ENCODE assay signal across 32 cellular contexts in genomic region chr14:95692109-95692508, GRCh38. TPM values are rescaled to one million over a fixed set of nuclear protein-coding genes. Genes with fewer than 3 reads are reported as not detected.
"Had no signal": no experiment of that assay in that cellular context is flagged by ENCODE, and none has a peak within 500 bp of the region (broad histone marks: within the 10 kb centered on the region; RNA-seq: fewer than 3 reads in every experiment).

No MANE protein-coding gene starts in this region.

- H3K27ac Mint-ChIP-seq: activated CD8-positive, alpha-beta T cell treated with anti-CD3 and anti-CD28 coated beads for 36 hours; activated naive CD8-positive, alpha-beta T cell; activated T-helper 17 cell treated with anti-CD3 and anti-CD28 coated beads, Interleukin-2, amount 50 U/mL, for 72 hours; dendritic cell treated with granulocyte-macrophage colony-stimulating factor and Interleukin-4, amounts not matched to agents 40 ng/mL and 50 ng/mL, for 4 days; T-helper 17 cell had no signal

- H3K36me3 ChIP-seq: brain microvascular endothelial cell, cardiac muscle cell, esophagus muscularis mucosa, gastrocnemius medialis, heart left ventricle had no signal

- DNase-seq: activated CD4-positive, alpha-beta T cell treated with anti-CD3 and anti-CD28 coated beads for 48 hours; activated CD4-positive, alpha-beta T cell treated with anti-CD3 and anti-CD28 coated beads, Interleukin-2, amount 50 U/mL, for 1 hour; activated CD4-positive, alpha-beta T cell treated with anti-CD3 and anti-CD28 coated beads, Interleukin-2, amount 50 U/mL, for 48 hours; activated CD8-positive, alpha-beta T cell treated with anti-CD3 and anti-CD28 coated beads for 36 hours; activated effector memory CD4-positive, alpha-beta T cell treated with Interleukin-2 at 50 U/mL for 16 hours; activated gamma-delta T cell treated with Interleukin-2 at 50 U/mL for 16 hours; activated naive CD4-positive, alpha-beta T cell treated with anti-CD3 and anti-CD28 coated beads, Interleukin-2, amount 50 U/mL, for 16 hours; activated naive CD4-positive, alpha-beta T cell treated with Interleukin-2 at 50 U/mL for 16 hours; activated T-cell treated with anti-CD3 and anti-CD28 coated beads, Interleukin-2, amount 50 U/mL, for 4 hours; amniotic stem cell; anterior cingulate cortex; brain microvascular endothelial cell; dorsolateral prefrontal cortex; effector memory CD4-positive, alpha-beta T cell; erythroblast; foreskin keratinocyte; gastrocnemius medialis; glutamatergic neuron; heart left ventricle; T-helper 1 cell; T-helper 17 cell had no signal

- ATAC-seq: activated CD4-positive, CD25-positive, alpha-beta regulatory T cell treated with anti-CD3 and anti-CD28 coated beads, Interleukin-2, amount 50 U/mL, for 24 hours; activated CD8-positive, alpha-beta T cell treated with anti-CD3 and anti-CD28 coated beads for 36 hours; activated T-cell treated with anti-CD3 and anti-CD28 coated beads, Interleukin-2, amount 50 U/mL, for 4 hours; activated T-helper 17 cell treated with anti-CD3 and anti-CD28 coated beads, Interleukin-2, amount 50 U/mL, for 72 hours; foreskin keratinocyte; gastrocnemius medialis; heart left ventricle; T-helper 17 cell had no signal

- H3K36me3 Mint-ChIP-seq: activated naive CD8-positive, alpha-beta T cell had no signal

- H3K27ac ChIP-seq: brain microvascular endothelial cell, cardiac muscle cell, coronary artery, dorsolateral prefrontal cortex, esophagus muscularis mucosa, foreskin keratinocyte, gastrocnemius medialis, heart left ventricle had no signal

- H3K9me3 Mint-ChIP-seq: activated CD8-positive, alpha-beta T cell treated with anti-CD3 and anti-CD28 coated beads for 36 hours; activated T-cell treated with anti-CD3 and anti-CD28 coated beads, Interleukin-2, amount 50 U/mL, for 4 hours; activated T-helper 17 cell treated with anti-CD3 and anti-CD28 coated beads, Interleukin-2, amount 50 U/mL, for 72 hours; central memory CD8-positive, alpha-beta T cell; dendritic cell treated with granulocyte-macrophage colony-stimulating factor and Interleukin-4, amounts not matched to agents 40 ng/mL and 50 ng/mL, for 4 days had no signal

- H3K9me3 ChIP-seq: esophagus muscularis mucosa, gastrocnemius medialis, heart left ventricle had no signal

- H3K4me3 ChIP-seq: cardiac muscle cell, coronary artery, dorsolateral prefrontal cortex, esophagus muscularis mucosa, gastrocnemius medialis, heart left ventricle had no signal

- H3K4me1 Mint-ChIP-seq: activated T-helper 17 cell treated with anti-CD3 and anti-CD28 coated beads, Interleukin-2, amount 50 U/mL, for 72 hours; central memory CD8-positive, alpha-beta T cell had no signal

- H3K4me1 ChIP-seq: esophagus muscularis mucosa, foreskin keratinocyte, gastrocnemius medialis, heart left ventricle had no signal

- H3K4me3 Mint-ChIP-seq: activated CD8-positive, alpha-beta T cell treated with anti-CD3 and anti-CD28 coated beads for 36 hours; activated naive CD8-positive, alpha-beta T cell; activated T-cell treated with anti-CD3 and anti-CD28 coated beads, Interleukin-2, amount 50 U/mL, for 4 hours; activated T-helper 17 cell treated with anti-CD3 and anti-CD28 coated beads, Interleukin-2, amount 50 U/mL, for 72 hours; central memory CD8-positive, alpha-beta T cell; dendritic cell treated with granulocyte-macrophage colony-stimulating factor and Interleukin-4, amounts not matched to agents 40 ng/mL and 50 ng/mL, for 4 days; T-helper 17 cell had no signal

- H3K27me3 ChIP-seq: brain microvascular endothelial cell, cardiac muscle cell, foreskin keratinocyte had no signal

RNA-seq across cellular contexts. Expression of gene TCL1B, which starts 5.9 kb away (rescaled TPM):
- total RNA-seq: activated CD8-positive, alpha-beta T cell treated with anti-CD3 and anti-CD28 coated beads for 36 hours; activated T-cell treated with anti-CD3 and anti-CD28 coated beads, Interleukin-2, amount 50 U/mL, for 4 hours; activated T-helper 17 cell treated with anti-CD3 and anti-CD28 coated beads, Interleukin-2, amount 50 U/mL, for 72 hours; astrocyte; cardiac muscle cell; cerebellum; dorsolateral prefrontal cortex; esophagus muscularis mucosa; foreskin keratinocyte; gastrocnemius medialis; heart left ventricle; T-helper 17 cell had no signal
- polyA plus RNA-seq: adipose tissue, cardiac muscle cell, foreskin keratinocyte, heart left ventricle had no signal

RNA-seq across cellular contexts. Expression of gene TCL1A, which starts 21.8 kb away (rescaled TPM):
- total RNA-seq: activated T-helper 17 cell treated with anti-CD3 and anti-CD28 coated beads, Interleukin-2, amount 50 U/mL, for 72 hours; astrocyte; cardiac muscle cell; cerebellum; foreskin keratinocyte; gastrocnemius medialis; heart left ventricle had no signal
- polyA plus RNA-seq: cardiac muscle cell, foreskin keratinocyte had no signal
